Comparison of ENCODE assay signal across 23 cellular contexts in genomic region chr5:55671975-55672374, GRCh38. TPM values are rescaled to one million over a fixed set of nuclear protein-coding genes. Genes with fewer than 3 reads are reported as not detected.
DNase-seq lines count a peak whose midpoint lies in the region; TF ChIP-seq lines count a peak whose summit lies in the region.
"Had no signal": no experiment of that assay in that cellular context is flagged by ENCODE, and none has a peak within 500 bp of the region (broad histone marks: within the 10 kb centered on the region; RNA-seq: fewer than 3 reads in every experiment).

No MANE protein-coding gene starts in this region.

- H3K9me3 Mint-ChIP-seq in osteocyte (ENCODE audit: unreplicated experiment): no peaks in the 10 kb centered on the region
- H3K9me3 Mint-ChIP-seq: activated CD8-positive, alpha-beta T cell treated with anti-CD3 and anti-CD28 coated beads for 36 hours had no signal

- DNase-seq in M059J (ENCODE audit: low read depth) (peak; percentile 29), osteocyte (ENCODE audit: extremely low spot score, unreplicated experiment) (no peak), tibial artery (no peak), lower leg skin (ENCODE audit: low spot score in 2 of 2) (no peak), posterior cingulate gyrus (no peak)
- DNase-seq in stimulated activated naive CD4-positive, alpha-beta T cell treated with Interleukin-2 at 50 U/mL for 16 hours (lab: John Stamatoyannopoulos, UW): no peak
- DNase-seq: ACHN; activated CD4-positive, alpha-beta T cell treated with anti-CD3 and anti-CD28 coated beads for 1 hour; activated CD8-positive, alpha-beta T cell treated with anti-CD3 and anti-CD28 coated beads for 36 hours; activated effector memory CD4-positive, alpha-beta T cell treated with anti-CD3 and anti-CD28 coated beads, Interleukin-2, amount 50 U/mL, for 16 hours; activated naive CD8-positive, alpha-beta T cell treated with anti-CD3 and anti-CD28 coated beads, Interleukin-2, amount 10 ng/mL, durations not matched to agents 7 days and 5 days; BE2C; cortex of kidney; DMS153; H7; Kasumi-1; mesendoderm; NCI-H510A; PC-3; T-helper 17 cell; testis had no signal

- H3K9me3 ChIP-seq in tibial artery: no peaks in the 10 kb centered on the region
- H3K9me3 ChIP-seq: BE2C, testis had no signal

- intact Hi-C loops in tibial artery (cut with DNase I; ENCODE audit: low total_unique reads): no loop called here
- intact Hi-C loops in lower leg skin (cut with DNase I; ENCODE audit: low total_unique reads): no loop called here
- intact Hi-C loops in posterior cingulate gyrus (cut with DNase I): loop anchor here (10.0 kb wide), 1 partner anchor 67 kb away; no protein-coding TSS in a partner anchor

- no peak for TF ChIP-seq POLR2A in lower leg skin (IDR thresholded peaks at IDR 0.05)

- peaks cover 6% of the 10 kb centered on the region for H3K36me3 Mint-ChIP-seq in osteocyte (ENCODE audit: unreplicated experiment)

- H3K4me1 ChIP-seq in tibial artery: peaks cover 0 to 47% (median 18%) of the 10 kb centered on the region in 4 donors
- H3K4me1 ChIP-seq: BE2C had no signal

- H3K4me3 ChIP-seq in tibial artery (no peak overlapping the region), lower leg skin (ENCODE audit: low read depth, poor library complexity, severe bottlenecking) (no peak overlapping the region)
- H3K4me3 ChIP-seq: skin epidermis, testis had no signal

- H3K27ac Mint-ChIP-seq in osteocyte (ENCODE audit: unreplicated experiment): peak overlapping the region; percentile 52
- H3K27ac Mint-ChIP-seq: activated CD8-positive, alpha-beta T cell treated with anti-CD3 and anti-CD28 coated beads for 36 hours; activated naive CD8-positive, alpha-beta T cell treated with anti-CD3 and anti-CD28 coated beads, Interleukin-2, amount 10 ng/mL, durations not matched to agents 7 days and 5 days; T-helper 17 cell had no signal

- TF ChIP-seq CTCF in osteocyte (IDR thresholded peaks at IDR 0.05): no peak
- no peak for TF ChIP-seq CTCF in tibial artery (IDR thresholded peaks at IDR 0.05)
- TF ChIP-seq CTCF in lower leg skin (IDR thresholded peaks at IDR 0.05): no peak

- H3K27me3 ChIP-seq in tibial artery: no peaks in the 10 kb centered on the region
- H3K27me3 ChIP-seq: BE2C, testis had no signal

- peaks cover 64% of the 10 kb centered on the region for H3K4me1 Mint-ChIP-seq in osteocyte (ENCODE audit: unreplicated experiment)
- H3K4me1 Mint-ChIP-seq: T-helper 17 cell had no signal

- no peaks in the 10 kb centered on the region for H3K27me3 Mint-ChIP-seq in osteocyte (ENCODE audit: unreplicated experiment)
- H3K27me3 Mint-ChIP-seq: activated CD8-positive, alpha-beta T cell treated with anti-CD3 and anti-CD28 coated beads for 36 hours; activated naive CD8-positive, alpha-beta T cell treated with anti-CD3 and anti-CD28 coated beads, Interleukin-2, amount 10 ng/mL, durations not matched to agents 7 days and 5 days; T-helper 17 cell had no signal

- H3K36me3 ChIP-seq in tibial artery: peaks cover 0 to 8% (median 0%) of the 10 kb centered on the region in 3 donors
- H3K36me3 ChIP-seq: BE2C had no signal

- H3K4me3 Mint-ChIP-seq in osteocyte (ENCODE audit: unreplicated experiment): no peak overlapping the region
- H3K4me3 Mint-ChIP-seq: activated CD8-positive, alpha-beta T cell treated with anti-CD3 and anti-CD28 coated beads for 36 hours; activated naive CD8-positive, alpha-beta T cell treated with anti-CD3 and anti-CD28 coated beads, Interleukin-2, amount 10 ng/mL, durations not matched to agents 7 days and 5 days; T-helper 17 cell had no signal

- WGBS in lower leg skin, 2 donors: 94 to 95% methylated on average over 1 of the region's 1 CpG

- H3K27ac ChIP-seq in cingulate gyrus (ENCODE audit: low read depth, low read length) (peak overlapping the region; percentile 7), tibial artery (peak overlapping the region; percentile 6 to 15)

RNA-seq across cellular contexts. Expression of gene SLC38A9, which starts 40.1 kb away (rescaled TPM):
- 19.2 and 21.4 TPM in 2 replicates for total RNA-seq in M059J (2014; rRNA removed; shearing (Covaris generic))
- total RNA-seq in osteocyte (19.6 and 24.3 TPM in 2 replicates), lower leg skin (10 to 100 TPM in 3 of 4 donors, 1 to 10 TPM in 1; 8.5 to 21.3 (median 16.7) TPM)
